In the genomic region with DNA sequence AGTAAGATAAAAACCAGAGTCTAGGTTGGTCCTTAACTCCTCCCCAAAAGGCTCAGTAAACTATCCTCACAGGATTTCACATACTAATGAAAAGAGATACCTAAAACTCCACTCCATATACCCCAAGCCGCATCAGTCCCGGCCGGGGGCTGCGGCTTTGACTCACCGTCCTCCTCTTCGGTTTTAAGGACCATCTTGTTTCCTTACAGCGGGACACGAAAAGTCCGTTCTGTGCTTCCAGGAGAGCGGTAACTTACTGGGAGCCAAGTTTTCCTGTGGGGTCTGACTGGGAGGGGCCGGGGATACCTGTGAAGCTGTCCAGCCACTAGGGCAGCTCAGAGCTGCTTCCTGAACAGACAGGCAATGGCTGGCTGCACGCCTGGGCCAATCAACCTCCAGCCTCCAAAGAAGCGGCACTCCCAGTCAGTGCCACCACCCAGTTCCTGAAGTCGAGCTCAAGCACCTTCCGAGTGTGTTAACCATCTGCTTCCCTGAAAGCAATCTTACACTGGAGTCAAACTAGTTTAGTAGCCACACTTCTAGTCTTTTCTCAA, we compare ENCODE assay signal across 8 cellular contexts. TPM values are rescaled to one million over a fixed set of nuclear protein-coding genes. Genes with fewer than 3 reads are reported as not detected.
DNase-seq lines count a peak whose midpoint lies in the region; ATAC-seq and TF ChIP-seq lines count a peak whose summit lies in the region.

No MANE protein-coding gene starts in this region.

- no peak for TF ChIP-seq RAD21 in HCT116 (IDR thresholded peaks at IDR 0.05; ENCODE audit: low read depth)

- 10 to 20% methylated on average over 12 to 15 of the region's 15 CpGs for WGBS in upper lobe of left lung, 2 donors

- H3K4me1 ChIP-seq in HCT116 (ENCODE audit: control insufficient read depth in 1 of 2, insufficient read depth in 2 of 2, low read length in 2 of 2) (peaks cover 19 to 28% of the 10 kb centered on the region in 2 experiments), upper lobe of left lung (peaks cover 36 to 79% (median 45%) of the 10 kb centered on the region in 4 donors)

- H3K9me3 ChIP-seq in HCT116 (ENCODE audit: control insufficient read depth in 1 of 2, insufficient read depth in 1 of 2, low read depth in 1 of 2, low read length in 2 of 2) (no peaks in the 10 kb centered on the region), upper lobe of left lung (no peaks in the 10 kb centered on the region)

- DNase-seq in GF-D8 (lab: John Stamatoyannopoulos, UW) = peak; percentile 58
- peak; percentile 90 for DNase-seq in HCT116 (ENCODE audit: low read depth, low spot score)
- peak; percentile 62 for DNase-seq in NCI-H146 treated with DMSO at 0.1 percent for 48 hours (lab: John Stamatoyannopoulos, UW; ENCODE audit: unreplicated experiment)
- DNase-seq in activated CD4-positive, CD25-positive, alpha-beta regulatory T cell treated with anti-CD3 and anti-CD28 coated beads, Interleukin-2, amount 50 U/mL, for 16 hours (ENCODE audit: low read depth, low spot score) = peak; percentile 28
- DNase-seq in dorsolateral prefrontal cortex = peak in 1 of 10 donors; percentile 70
- DNase-seq in mucosa of gallbladder (ENCODE audit: low spot score) = peak; percentile 88
- peak; percentile 39 to 99 for DNase-seq in upper lobe of left lung
- DNase-seq in OCI-M2 (lab: John Stamatoyannopoulos, UW; ENCODE audit: unreplicated experiment) = no peak

- H3K36me3 ChIP-seq in HCT116 (ENCODE audit: control insufficient read depth in 1 of 2, insufficient read depth in 2 of 2, low read length in 2 of 2) (no peaks in the 10 kb centered on the region), upper lobe of left lung (no peaks in the 10 kb centered on the region)

- H3K9ac ChIP-seq in HCT116 (ENCODE audit: low read length) = peak overlapping the region; percentile 64

- no peak overlapping the region for H2AFZ ChIP-seq in HCT116 (ENCODE audit: low read depth, low read length, poor library complexity, severe bottlenecking)

- H3K27me3 ChIP-seq in HCT116 (ENCODE audit: insufficient read depth, low read length) = no peaks in the 10 kb centered on the region
- H3K27me3 ChIP-seq in dorsolateral prefrontal cortex = no peaks in the 10 kb centered on the region
- no peaks in the 10 kb centered on the region for H3K27me3 ChIP-seq in upper lobe of left lung

- POLR2A ChIA-PET in HCT116 (lab: Charles Lee) = interaction anchor here (0.8 to 1.8 kb wide), 9 partner anchors 8 to 33 kb away, joined by 3 to 8 read pairs (median 4); no protein-coding TSS in a partner anchor

- peak in 1 of 4 donors; percentile 37 for TF ChIP-seq EP300 in upper lobe of left lung (IDR thresholded peaks at IDR 0.05)

- H3K4me3 ChIP-seq in HCT116 (replicated peaks in 1 of 2; ENCODE audit: low read depth in 1 of 2, low read length in 2 of 2) (peak overlapping the region; percentile 67 to 76), dorsolateral prefrontal cortex (peak overlapping the region in 55 of 59 donors; percentile 2 to 58 (median 40)), upper lobe of left lung (peak overlapping the region; percentile 20 to 64 (median 60))

- H3K79me2 ChIP-seq in HCT116 (ENCODE audit: insufficient read depth, low read length) = peaks cover 33% of the 10 kb centered on the region

- TF ChIP-seq CTCF in HCT116 (IDR thresholded peaks at IDR 0.05 in 2 of 3, conservative IDR thresholded peaks at IDR 0.05 in 1 of 3; ENCODE audit: borderline replicate concordance in 1 of 3, insufficient read depth in 1 of 3, low read depth in 2 of 3, low read length in 2 of 3) = peak in 2 of 3 experiments; percentile 29 to 32; a peak in 2 of 6 replicates
- TF ChIP-seq CTCF in dorsolateral prefrontal cortex (IDR thresholded peaks at IDR 0.05 in 54 of 56, conservative IDR thresholded peaks at IDR 0.05 in 2 of 56; ENCODE audit: low read depth in 1 of 56, partially characterized antibody in 56 of 56) = no peak
- peak in 4 of 6 experiments; percentile 39 to 50 (median 41) for TF ChIP-seq CTCF in upper lobe of left lung (IDR thresholded peaks at IDR 0.05)

- ATAC-seq in HCT116 = peak; percentile 100
- ATAC-seq in upper lobe of left lung (ENCODE audit: low FRiP score in 2 of 2) = peak; percentile 91 to 96

- H3K27ac ChIP-seq in HCT116 (ENCODE audit: low read depth, low read length) (peak overlapping the region; percentile 22), dorsolateral prefrontal cortex (peak overlapping the region in 53 of 59 donors; percentile 5 to 85 (median 65)), upper lobe of left lung (peak overlapping the region; percentile 90 to 94 (median 93))

- CTCF ChIA-PET in HCT116 (lab: Charles Lee) = interaction anchor here (0.7 to 2.4 kb wide), 6 partner anchors 10 to 239 kb away, joined by 3 to 15 read pairs (median 3); no protein-coding TSS in a partner anchor

- no peaks in the 10 kb centered on the region for H3K9me2 ChIP-seq in HCT116 (ENCODE audit: insufficient read depth)

- intact Hi-C loops in HCT116 (cut with micrococcal nuclease) (no loop called here), dorsolateral prefrontal cortex (cut with DNase I) (no loop called here)

- H4K20me1 ChIP-seq in HCT116 (ENCODE audit: insufficient read depth) = no peaks in the 10 kb centered on the region

- BruUV-seq in HCT116 (replicated peaks; lab: Mats Ljungman, UMichigan) = no TSS peak

- RAD21 ChIA-PET in HCT116 (lab: Charles Lee; ENCODE audit: low non-redundant PET in 1 of 2, low total read pairs in 2 of 2, uncharacterized antibody in 2 of 2, unreplicated experiment in 2 of 2) = interaction anchor here in 1 of 2 experiments (0.6 kb wide), 1 partner anchor 227 kb away, joined by 3 read pairs; no protein-coding TSS in a partner anchor

- TF ChIP-seq POLR2A in HCT116 (IDR thresholded peaks at IDR 0.05; ENCODE audit: borderline replicate concordance, extremely low read depth, insufficient read depth, insufficient read length) = no peak
- peak in 3 of 4 donors; percentile 48 to 74 (median 56) for TF ChIP-seq POLR2A in upper lobe of left lung (IDR thresholded peaks at IDR 0.05)

- peak overlapping the region; percentile 78 for H3K4me2 ChIP-seq in HCT116 (ENCODE audit: low read length)

TF ChIP-seq in HCT116, 20 proteins besides CTCF, POLR2A, EP300 and RAD21 (continues in another document):
- TF ChIP-seq CBX3 (IDR thresholded peaks at IDR 0.05; ENCODE audit: low read depth) (0 out of 2 replicates have a peak, but pooled peaks have one; percentile 60), CEBPB (IDR thresholded peaks at IDR 0.05; ENCODE audit: low read depth) (no peak), ELF1 (IDR thresholded peaks at IDR 0.05; ENCODE audit: borderline replicate concordance, low read depth) (peak; percentile 65), SIN3A (IDR thresholded peaks at IDR 0.05; ENCODE audit: low read depth) (peak; percentile 69), FOSL1 (IDR thresholded peaks at IDR 0.05; ENCODE audit: low read depth) (no peak; the same call in 1 of the 2 replicates), MAX (IDR thresholded peaks at IDR 0.05) (peak; percentile 37; the same call in 1 of the 2 replicates), SP1 (IDR thresholded peaks at IDR 0.05; ENCODE audit: low read depth) (peak; percentile 81), YY1 (IDR thresholded peaks at IDR 0.05; ENCODE audit: extremely low read depth, insufficient replicate concordance, low read depth, low read length) (peak; percentile 48), TCF7L2 (IDR thresholded peaks at IDR 0.05; ENCODE audit: borderline replicate concordance, extremely low read depth, insufficient read depth, insufficient read length) (peak; percentile 55), ZNF274 (IDR thresholded peaks at IDR 0.05; ENCODE audit: low read depth, low read length) (no peak), SRF (IDR thresholded peaks at IDR 0.05; ENCODE audit: low read depth) (0 out of 2 replicates have a peak, but pooled peaks have one; percentile 10), JUND (IDR thresholded peaks at IDR 0.05) (no peak; the same call in 1 of the 2 replicates), ZFX (IDR thresholded peaks at IDR 0.05) (no peak)
- TF ChIP-seq, protein P1, sequence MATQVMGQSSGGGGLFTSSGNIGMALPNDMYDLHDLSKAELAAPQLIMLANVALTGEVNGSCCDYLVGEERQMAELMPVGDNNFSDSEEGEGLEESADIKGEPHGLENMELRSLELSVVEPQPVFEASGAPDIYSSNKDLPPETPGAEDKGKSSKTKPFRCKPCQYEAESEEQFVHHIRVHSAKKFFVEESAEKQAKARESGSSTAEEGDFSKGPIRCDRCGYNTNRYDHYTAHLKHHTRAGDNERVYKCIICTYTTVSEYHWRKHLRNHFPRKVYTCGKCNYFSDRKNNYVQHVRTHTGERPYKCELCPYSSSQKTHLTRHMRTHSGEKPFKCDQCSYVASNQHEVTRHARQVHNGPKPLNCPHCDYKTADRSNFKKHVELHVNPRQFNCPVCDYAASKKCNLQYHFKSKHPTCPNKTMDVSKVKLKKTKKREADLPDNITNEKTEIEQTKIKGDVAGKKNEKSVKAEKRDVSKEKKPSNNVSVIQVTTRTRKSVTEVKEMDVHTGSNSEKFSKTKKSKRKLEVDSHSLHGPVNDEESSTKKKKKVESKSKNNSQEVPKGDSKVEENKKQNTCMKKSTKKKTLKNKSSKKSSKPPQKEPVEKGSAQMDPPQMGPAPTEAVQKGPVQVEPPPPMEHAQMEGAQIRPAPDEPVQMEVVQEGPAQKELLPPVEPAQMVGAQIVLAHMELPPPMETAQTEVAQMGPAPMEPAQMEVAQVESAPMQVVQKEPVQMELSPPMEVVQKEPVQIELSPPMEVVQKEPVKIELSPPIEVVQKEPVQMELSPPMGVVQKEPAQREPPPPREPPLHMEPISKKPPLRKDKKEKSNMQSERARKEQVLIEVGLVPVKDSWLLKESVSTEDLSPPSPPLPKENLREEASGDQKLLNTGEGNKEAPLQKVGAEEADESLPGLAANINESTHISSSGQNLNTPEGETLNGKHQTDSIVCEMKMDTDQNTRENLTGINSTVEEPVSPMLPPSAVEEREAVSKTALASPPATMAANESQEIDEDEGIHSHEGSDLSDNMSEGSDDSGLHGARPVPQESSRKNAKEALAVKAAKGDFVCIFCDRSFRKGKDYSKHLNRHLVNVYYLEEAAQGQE (IDR thresholded peaks at IDR 0.05; ENCODE audit: low read depth) = no peak

RNA-seq across cellular contexts. Expression of gene CYTH1, which starts 45.5 kb away (rescaled TPM):
- total RNA-seq in HCT116 (2021; ENCODE audit: unreplicated experiment) (34.3 TPM), dorsolateral prefrontal cortex (100 to 1,000 TPM in 67 of 120 experiments, 10 to 100 TPM in 53; 70.0 to 339 (median 108) TPM), mucosa of gallbladder (51.1 TPM), upper lobe of left lung (100 to 1,000 TPM; 113 to 295 (median 121) TPM)
- polyA plus RNA-seq in HCT116 (2012) = 20.0 and 24.7 TPM in 2 replicates

Comparison
In these comparisons a context has a peak if more than half of its experiments do, and no peak if none do; other contexts are left out.
1. H3K27ac ChIP-seq: peak in every context shown above with its lines; median percentile 93 in upper lobe of left lung; 65 in dorsolateral prefrontal cortex; 22 in HCT116.
2. CTCF ChIP-seq: peak in HCT116 (2 of 3) and upper lobe of left lung (4 of 6); none in dorsolateral prefrontal cortex (0 of 56).
3. Peak in every context shown above with its lines, with median percentiles within 50 percentile points of each other: H3K4me3 ChIP-seq.